ENCODE assay signal across 9 cellular contexts in genomic region chr12:11761869-11762567, GRCh38.
DNase-seq lines count a peak whose midpoint lies in the region; ATAC-seq and TF ChIP-seq lines count a peak whose summit lies in the region.
"Had no signal": no experiment of that assay in that cellular context is flagged by ENCODE, and none has a peak within 500 bp of the region (broad histone marks: within the 10 kb centered on the region; RNA-seq: fewer than 3 reads in every experiment).

No MANE protein-coding gene starts in this region.

- POLR2A ChIA-PET in A673 (lab: Charles Lee; ENCODE audit: low non-redundant PET) (no interaction called here), PC-9 (lab: Charles Lee; ENCODE audit: unreplicated experiment) (no interaction called here)

- H3K9me3 Mint-ChIP-seq in activated naive CD8-positive, alpha-beta T cell treated with anti-CD3 and anti-CD28 coated beads, Interleukin-2, amount 50 U/mL, for 24 hours, result no peaks in the 10 kb centered on the region
- no peaks in the 10 kb centered on the region for H3K9me3 Mint-ChIP-seq in Calu3 (ENCODE audit: low read depth, unreplicated experiment)

- peaks cover 7% of the 10 kb centered on the region for H3K36me3 Mint-ChIP-seq in activated naive CD8-positive, alpha-beta T cell treated with anti-CD3 and anti-CD28 coated beads, Interleukin-2, amount 50 U/mL, for 24 hours (ENCODE audit: low read depth)
- H3K36me3 Mint-ChIP-seq in Calu3 (ENCODE audit: insufficient read depth, unreplicated experiment), result peaks cover 12% of the 10 kb centered on the region

- peaks cover 3% of the 10 kb centered on the region; the same call in 1 of the 2 replicates for H4K20me1 ChIP-seq in PC-9 (ENCODE audit: insufficient read depth)

- H3K27ac Mint-ChIP-seq in activated naive CD8-positive, alpha-beta T cell treated with anti-CD3 and anti-CD28 coated beads, Interleukin-2, amount 50 U/mL, for 24 hours, result peak overlapping the region; percentile 76
- H3K27ac Mint-ChIP-seq in Calu3 (ENCODE audit: unreplicated experiment), result no peak overlapping the region

- no peak overlapping the region for H2AFZ ChIP-seq in PC-9

- intact Hi-C loops in A673 (cut with micrococcal nuclease; ENCODE audit: unreplicated experiment), result loop anchor here (10.0 kb wide), 1 partner anchor 107 kb away; no protein-coding TSS in a partner anchor
- intact Hi-C loops in PC-9 (cut with micrococcal nuclease; ENCODE audit: unreplicated experiment), result no loop called here
- intact Hi-C loops in Calu3 (cut with micrococcal nuclease; ENCODE audit: unreplicated experiment), result no loop called here

- H3K4me1 ChIP-seq in A673 (ENCODE audit: insufficient read depth, low read length, poor library complexity, severe bottlenecking) (peaks cover 43% of the 10 kb centered on the region), PC-9 (replicated peaks; ENCODE audit: insufficient read depth) (no peaks in the 10 kb centered on the region)

- ATAC-seq in GM19023 (IDR thresholded peaks at IDR 0.05; ENCODE audit: unreplicated experiment) (peak; percentile 53), HG02943 (IDR thresholded peaks at IDR 0.05; ENCODE audit: low read depth, unreplicated experiment) (peak; percentile 47)
- ATAC-seq in activated naive CD8-positive, alpha-beta T cell treated with anti-CD3 and anti-CD28 coated beads, Interleukin-2, amount 50 U/mL, for 24 hours, result no peak

- CTCF ChIA-PET in A673 (lab: Charles Lee) (no interaction called here), PC-9 (lab: Charles Lee) (no interaction called here), Calu3 (lab: Charles Lee) (interaction anchor here (0.6 kb wide), 1 partner anchor 54 kb away, joined by 6 read pairs; no protein-coding TSS in a partner anchor)

- no peak overlapping the region for H3K4me3 ChIP-seq in A673 (ENCODE audit: low read depth, low read length, poor library complexity, severe bottlenecking)
- H3K4me3 ChIP-seq in PC-9, result no peak overlapping the region

- no peaks in the 10 kb centered on the region for H3K27me3 Mint-ChIP-seq in activated naive CD8-positive, alpha-beta T cell treated with anti-CD3 and anti-CD28 coated beads, Interleukin-2, amount 50 U/mL, for 24 hours
- no peaks in the 10 kb centered on the region for H3K27me3 Mint-ChIP-seq in Calu3 (ENCODE audit: unreplicated experiment)

- peak overlapping the region; percentile 5 for H3K27ac ChIP-seq in A673 (ENCODE audit: low read depth, low read length, poor library complexity, severe bottlenecking)
- H3K27ac ChIP-seq in PC-9, result no peak overlapping the region

- H3K4me1 Mint-ChIP-seq in activated naive CD8-positive, alpha-beta T cell treated with anti-CD3 and anti-CD28 coated beads, Interleukin-2, amount 50 U/mL, for 24 hours, result peaks cover 78% of the 10 kb centered on the region
- H3K4me1 Mint-ChIP-seq in Calu3 (ENCODE audit: low read depth, unreplicated experiment), result peaks cover 45% of the 10 kb centered on the region

- H3K36me3 ChIP-seq in A673 (ENCODE audit: insufficient read depth, low read length, poor library complexity, severe bottlenecking) (no peaks in the 10 kb centered on the region), PC-9 (ENCODE audit: low read depth) (no peaks in the 10 kb centered on the region)

- BruUV-seq in A673 (replicated peaks; lab: Mats Ljungman, UMichigan), result no TSS peak
- BruUV-seq in PC-9 (replicated peaks; lab: Mats Ljungman, UMichigan), result no TSS peak
- no TSS peak for BruUV-seq in Calu3 (replicated peaks; lab: Mats Ljungman, UMichigan)

- H3K9me2 ChIP-seq in PC-9 (ENCODE audit: insufficient read depth), result no peaks in the 10 kb centered on the region

- TF ChIP-seq CTCF in A673 (conservative IDR thresholded peaks at IDR 0.05; ENCODE audit: low read depth, low read length) (no peak), PC-9 (conservative IDR thresholded peaks at IDR 0.05) (no peak), Calu3 (IDR thresholded peaks at IDR 0.05; ENCODE audit: unreplicated experiment) (no peak)

- no peaks in the 10 kb centered on the region for H3F3A ChIP-seq in PC-9 (ENCODE audit: insufficient read depth, low read depth)

- no peak for DNase-seq in A673 (ENCODE audit: low spot score)
- no peak for DNase-seq in activated naive CD8-positive, alpha-beta T cell treated with anti-CD3 and anti-CD28 coated beads, Interleukin-2, amount 50 U/mL, for 24 hours
- DNase-seq in mesenteric fat pad (ENCODE audit: low spot score), result no peak
- DNase-seq in PC-9, result no peak
- no peak for DNase-seq in Calu3
- DNase-seq in stimulated activated CD4-positive, alpha-beta T cell treated with anti-CD3 and anti-CD28 coated beads, Interleukin-4, amount 100 ng/mL, for 24 hours, result no peak
- DNase-seq: NCI-H1694 had no signal

- no peak overlapping the region for H3K4me3 Mint-ChIP-seq in activated naive CD8-positive, alpha-beta T cell treated with anti-CD3 and anti-CD28 coated beads, Interleukin-2, amount 50 U/mL, for 24 hours
- no peak overlapping the region for H3K4me3 Mint-ChIP-seq in Calu3 (ENCODE audit: low read depth, unreplicated experiment)

- H3K27me3 ChIP-seq in A673 (replicated peaks; ENCODE audit: insufficient read depth, low read depth, low read length, poor library complexity) (no peaks in the 10 kb centered on the region), PC-9 (ENCODE audit: insufficient read depth, low read depth) (no peaks in the 10 kb centered on the region)

- 0 out of 2 replicates have a peak, but pooled peaks cover 4% of the 10 kb centered on the region for H3K79me2 ChIP-seq in PC-9 (ENCODE audit: low read depth)

- H3K9me3 ChIP-seq in A673 (ENCODE audit: low read depth, low read length, poor library complexity, severe bottlenecking), result no peaks in the 10 kb centered on the region
- peaks cover 3% of the 10 kb centered on the region; the same call in 1 of the 2 replicates for H3K9me3 ChIP-seq in PC-9 (ENCODE audit: insufficient read depth, low read depth)

- H3K4me2 ChIP-seq in PC-9, result no peak overlapping the region
